In the genomic region with DNA sequence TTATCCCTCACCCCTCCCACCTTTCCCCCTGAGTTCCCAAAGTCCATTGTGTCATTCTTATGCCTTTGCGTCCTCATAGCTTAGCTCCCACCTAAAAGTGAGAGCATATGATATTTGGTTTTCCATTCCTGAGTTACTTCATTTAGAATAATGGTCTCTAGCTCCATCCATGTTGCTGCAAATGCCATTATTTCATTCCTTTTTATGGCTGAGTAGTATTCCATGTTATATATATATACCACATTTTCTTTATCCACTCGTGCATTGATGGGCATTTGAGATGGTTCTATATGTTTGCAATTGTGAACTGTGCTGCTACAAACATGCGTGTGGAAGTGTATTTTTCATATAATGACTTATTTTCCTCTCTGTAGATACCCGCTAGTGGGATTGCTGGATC, we compare ENCODE assay signal across 4 cellular contexts. TPM values are rescaled to one million over a fixed set of nuclear protein-coding genes. Genes with fewer than 3 reads are reported as not detected.
"Had no signal": no experiment of that assay in that cellular context is flagged by ENCODE, and none has a peak within 500 bp of the region (broad histone marks: within the 10 kb centered on the region; RNA-seq: fewer than 3 reads in every experiment).

No MANE protein-coding gene starts in this region.

RNA-seq across cellular contexts. Expression of a gene that starts 26.1 kb away (rescaled TPM):
- total RNA-seq: M059J, PC-3, Peyer's patch, SJSA1 had no signal

RNA-seq across cellular contexts. Expression of a gene that starts 39.9 kb away (rescaled TPM):
- total RNA-seq: PC-3, SJSA1 had no signal

RNA-seq across cellular contexts. Expression of a gene that starts 43.9 kb away (rescaled TPM):
- total RNA-seq: PC-3, SJSA1 had no signal
